ENCODE assay signal across 14 cellular contexts in genomic region chr4:48738856-48739255, GRCh38.
"Had no signal": no experiment of that assay in that cellular context is flagged by ENCODE, and none has a peak within 500 bp of the region (broad histone marks: within the 10 kb centered on the region; RNA-seq: fewer than 3 reads in every experiment).

No MANE protein-coding gene starts in this region.

- H3K27ac ChIP-seq: adrenal gland, cardiac muscle cell, dorsolateral prefrontal cortex, hepatocyte, left lung, psoas muscle, stomach, testis, upper lobe of right lung had no signal

- H3K9me3 Mint-ChIP-seq: neural crest cell had no signal

- ATAC-seq: left lung, psoas muscle, sciatic nerve, upper lobe of right lung had no signal

- H3K9me3 ChIP-seq: adrenal gland, left lung, psoas muscle, stomach, testis, upper lobe of right lung had no signal

- H3K27me3 ChIP-seq: adrenal gland, cardiac muscle cell, dorsolateral prefrontal cortex, hepatocyte, left lung, stomach, testis, upper lobe of right lung had no signal

- H3K4me3 Mint-ChIP-seq: activated naive CD4-positive, alpha-beta T cell treated with anti-CD3 and anti-CD28 coated beads for 36 hours; neural crest cell had no signal

- H3K27ac Mint-ChIP-seq: activated naive CD4-positive, alpha-beta T cell treated with anti-CD3 and anti-CD28 coated beads for 36 hours had no signal

- DNase-seq: activated CD4-positive, alpha-beta T cell treated with anti-CD3 and anti-CD28 coated beads, Interleukin-2, amount 50 U/mL, for 1 hour; activated naive CD4-positive, alpha-beta T cell treated with anti-CD3 and anti-CD28 coated beads for 36 hours; adrenal gland; dorsolateral prefrontal cortex; left lung; psoas muscle; stomach; SW 1271; testis; upper lobe of right lung had no signal

- H3K4me3 ChIP-seq: adrenal gland, cardiac muscle cell, dorsolateral prefrontal cortex, hepatocyte, left lung, psoas muscle, stomach, testis, upper lobe of right lung had no signal

- H2AFZ ChIP-seq: hepatocyte had no signal

- H3K4me2 ChIP-seq: hepatocyte had no signal

- H3K36me3 ChIP-seq: adrenal gland, cardiac muscle cell, left lung, stomach, upper lobe of right lung had no signal
